In the genomic region with DNA sequence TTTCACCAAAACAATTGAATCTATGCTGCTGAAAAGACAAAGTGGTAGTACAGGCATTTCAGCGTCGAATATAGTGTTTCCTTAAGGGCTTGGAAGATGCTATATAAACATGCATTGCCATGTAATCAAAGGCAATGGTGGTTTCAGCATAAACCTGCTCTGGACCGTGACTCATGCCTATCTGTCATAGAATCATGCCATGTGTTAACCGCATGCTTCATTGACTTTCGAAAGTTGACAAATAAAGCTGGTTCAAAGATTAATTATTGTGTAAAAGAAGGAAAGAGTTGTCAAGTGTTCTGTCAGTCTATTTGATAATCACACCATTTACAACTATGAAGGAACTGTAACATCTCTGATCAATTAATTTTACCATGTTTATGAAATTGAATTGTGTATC, we compare ENCODE assay signal across 26 cellular contexts.
DNase-seq lines count a peak whose midpoint lies in the region; ATAC-seq, FAIRE-seq and TF ChIP-seq lines count a peak whose summit lies in the region.
"Had no signal": no experiment of that assay in that cellular context is flagged by ENCODE, and none has a peak within 500 bp of the region (broad histone marks: within the 10 kb centered on the region; RNA-seq: fewer than 3 reads in every experiment).

No MANE protein-coding gene starts in this region.

- peak; percentile 70 for DNase-seq in HPDE6-E6E7 (ENCODE audit: extremely low spot score)
- DNase-seq in NCI-H446 (lab: John Stamatoyannopoulos, UW): peak; percentile 13 to 74
- DNase-seq in bronchial epithelial cell (ENCODE audit: low read depth): peak; percentile 75
- DNase-seq in HepG2 (ENCODE audit: low spot score): peak; percentile 8
- no peak for DNase-seq in stimulated activated naive CD8-positive, alpha-beta T cell treated with anti-CD3 and anti-CD28 coated beads, Interleukin-15, amount 100 ng/mL, for 72 hours
- DNase-seq in iPS-NIHi11 (ENCODE audit: low spot score): no peak
- DNase-seq in GM13976 (ENCODE audit: low spot score): no peak
- no peak for DNase-seq in effector memory CD4-positive, alpha-beta T cell
- DNase-seq: activated CD4-positive, alpha-beta T cell treated with anti-CD3 and anti-CD28 coated beads for 4 hours; activated naive CD4-positive, alpha-beta T cell treated with anti-CD3 and anti-CD28 coated beads, Interleukin-2, amount 10 ng/mL, durations not matched to agents 7 days and 5 days; amygdala; caudate nucleus; CD4-positive, alpha-beta T cell; DND-41; hypothalamus; NCI-H1436; NCI-H526 treated with DMSO at 0.1 percent for 48 hours; psoas muscle; stimulated activated naive B cell treated with anti-CD40 and anti-IgM and Interleukin-4, amounts not matched to agents 10 μg/mL and 1 μg/mL and 100 μg/mL, for 72 hours had no signal

- CTCF ChIA-PET in HepG2 (lab: Yijun Ruan, JAX; ENCODE audit: low intra/inter-chr PET ratio, low total read pairs): no interaction called here

- no peak overlapping the region for H3K4me2 ChIP-seq in HepG2 (ENCODE audit: low read depth, low read length)

- H3K27me3 ChIP-seq in bronchial epithelial cell (ENCODE audit: control insufficient read depth, insufficient read depth, low read length) (no peaks in the 10 kb centered on the region), HepG2 (ENCODE audit: control insufficient read depth in 1 of 2, insufficient read depth in 2 of 2, low read length in 2 of 2) (no peaks in the 10 kb centered on the region)
- H3K27me3 ChIP-seq in effector memory CD4-positive, alpha-beta T cell (replicated peaks; ENCODE audit: control insufficient read depth, insufficient read depth, low read length, poor library complexity, severe bottlenecking): no peaks in the 10 kb centered on the region

- H3K27ac ChIP-seq in HepG2 (ENCODE audit: extremely low read length, insufficient read depth, low read length): no peak overlapping the region
- no peak overlapping the region for H3K27ac ChIP-seq in effector memory CD4-positive, alpha-beta T cell (ENCODE audit: insufficient read depth, low read length, poor library complexity, severe bottlenecking)
- H3K27ac ChIP-seq: psoas muscle, skin epidermis had no signal

- peak; percentile 31; the same call in 1 of the 3 replicates for ATAC-seq in HepG2
- no peak for ATAC-seq in stimulated activated naive CD8-positive, alpha-beta T cell treated with anti-CD3 and anti-CD28 coated beads, Interleukin-15, amount 100 ng/mL, for 72 hours
- ATAC-seq: Panc1; psoas muscle; stimulated activated naive B cell treated with anti-CD40 and anti-IgM and Interleukin-4, amounts not matched to agents 10 μg/mL and 1 μg/mL and 100 μg/mL, for 72 hours had no signal

- H3K4me1 Mint-ChIP-seq in stimulated activated naive CD8-positive, alpha-beta T cell treated with anti-CD3 and anti-CD28 coated beads, Interleukin-15, amount 100 ng/mL, for 72 hours: no peaks in the 10 kb centered on the region
- H3K4me1 Mint-ChIP-seq: activated naive CD4-positive, alpha-beta T cell treated with anti-CD3 and anti-CD28 coated beads, Interleukin-2, amount 10 ng/mL, durations not matched to agents 7 days and 5 days; stimulated activated naive B cell treated with anti-CD40 and anti-IgM and Interleukin-4, amounts not matched to agents 10 μg/mL and 1 μg/mL and 100 μg/mL, for 72 hours had no signal

- H3K36me3 ChIP-seq in bronchial epithelial cell (ENCODE audit: control insufficient read depth, insufficient read depth, low read length) (no peaks in the 10 kb centered on the region), HepG2 (replicated peaks in 1 of 2; ENCODE audit: control insufficient read depth in 1 of 2, insufficient read depth in 2 of 2, low read length in 2 of 2) (no peaks in the 10 kb centered on the region)
- H3K36me3 ChIP-seq in effector memory CD4-positive, alpha-beta T cell (ENCODE audit: control insufficient read depth, insufficient read depth, low read length): no peaks in the 10 kb centered on the region

- WGBS in HepG2 (ENCODE audit: low lambda C conversion rate): 6% methylated on average over 5 of the region's 5 CpGs

- no peak for TF ChIP-seq POLR2A in HepG2 (IDR thresholded peaks at IDR 0.05; ENCODE audit: insufficient read depth in 1 of 2, low read depth in 2 of 2, low read length in 2 of 2)

- no peaks in the 10 kb centered on the region for H3K27me3 Mint-ChIP-seq in stimulated activated naive CD8-positive, alpha-beta T cell treated with anti-CD3 and anti-CD28 coated beads, Interleukin-15, amount 100 ng/mL, for 72 hours
- H3K27me3 Mint-ChIP-seq: activated naive CD4-positive, alpha-beta T cell treated with anti-CD3 and anti-CD28 coated beads, Interleukin-2, amount 10 ng/mL, durations not matched to agents 7 days and 5 days; CD4-positive, alpha-beta T cell had no signal

- H2AFZ ChIP-seq in HepG2 (ENCODE audit: low read length): no peak overlapping the region

- intact Hi-C loops in HepG2 (cut with micrococcal nuclease; ENCODE audit: unreplicated experiment): no loop called here

- POLR2A ChIA-PET in HepG2 (lab: Yijun Ruan, JAX): no interaction called here

- no peaks in the 10 kb centered on the region for H3K9me3 Mint-ChIP-seq in stimulated activated naive CD8-positive, alpha-beta T cell treated with anti-CD3 and anti-CD28 coated beads, Interleukin-15, amount 100 ng/mL, for 72 hours
- H3K9me3 Mint-ChIP-seq: activated naive CD4-positive, alpha-beta T cell treated with anti-CD3 and anti-CD28 coated beads, Interleukin-2, amount 10 ng/mL, durations not matched to agents 7 days and 5 days; CD4-positive, alpha-beta T cell; stimulated activated naive B cell treated with anti-CD40 and anti-IgM and Interleukin-4, amounts not matched to agents 10 μg/mL and 1 μg/mL and 100 μg/mL, for 72 hours; T-helper 1 cell treated with Interleukin-12 subunit alpha and Interleukin-12 subunit beta and Interleukin-4 antibody, amounts not matched to agents 30 μg/mL and 1 μg/mL, for 36 hours had no signal

- H3K9ac ChIP-seq in HepG2 (ENCODE audit: insufficient read depth, low read depth, low read length): no peak overlapping the region

- no TSS peak for BruUV-seq in HepG2 (replicated peaks; lab: Mats Ljungman, UMichigan)

- TF ChIP-seq RAD21 in HepG2 (CRISPR knock-in tag; IDR thresholded peaks at IDR 0.05): no peak

- H3K4me3 ChIP-seq in bronchial epithelial cell (ENCODE audit: low read depth, low read length) (no peak overlapping the region), HepG2 (replicated peaks in 1 of 3; ENCODE audit: insufficient read depth in 1 of 3, low read depth in 2 of 3, low read length in 3 of 3) (no peak overlapping the region)
- no peak overlapping the region for H3K4me3 ChIP-seq in effector memory CD4-positive, alpha-beta T cell (ENCODE audit: insufficient read depth, low read depth, low read length, poor library complexity, severe bottlenecking)
- H3K4me3 ChIP-seq: psoas muscle, skin epidermis had no signal

- in situ Hi-C loops in HepG2 (cut with HindIII; ENCODE audit: extremely low pct_ligation_motif_present, low pct_unique_long_range_greater_than_20kb): no loop called here
- in situ Hi-C loops in GM13976 (cut with MboI; ENCODE audit: low sequenced_read_pairs, unreplicated experiment): no loop called here

- FAIRE-seq in bronchial epithelial cell (lab: Jason Lieb, UNC): no peak
- no peak for FAIRE-seq in HepG2 (lab: Jason Lieb, UNC)
- FAIRE-seq: endothelial cell of umbilical vein, frontal cortex, H54, islet of Langerhans had no signal

- no peaks in the 10 kb centered on the region for H3K79me2 ChIP-seq in HepG2 (ENCODE audit: insufficient read depth, low read length)

- no peaks in the 10 kb centered on the region for H4K20me1 ChIP-seq in HepG2 (ENCODE audit: insufficient read depth, low read length)

- TF ChIP-seq EP300 in HepG2 (IDR thresholded peaks at IDR 0.05; ENCODE audit: low read depth in 2 of 2, low read length in 2 of 2) (no peak), HepG2 (CRISPR knock-in tag; IDR thresholded peaks at IDR 0.05; ENCODE audit: borderline replicate concordance) (no peak)

- TF ChIP-seq CTCF in bronchial epithelial cell (IDR thresholded peaks at IDR 0.05; ENCODE audit: insufficient read depth, low read length, severe bottlenecking): no peak
- TF ChIP-seq CTCF in HepG2 (CRISPR knock-in tag; IDR thresholded peaks at IDR 0.05): no peak
- no peak for TF ChIP-seq CTCF in GM13976 (IDR thresholded peaks at IDR 0.05; ENCODE audit: borderline replicate concordance, control extremely low read depth, extremely low read depth, insufficient read depth, missing control alignments)

- no peak overlapping the region for H3K27ac Mint-ChIP-seq in stimulated activated naive CD8-positive, alpha-beta T cell treated with anti-CD3 and anti-CD28 coated beads, Interleukin-15, amount 100 ng/mL, for 72 hours
- H3K27ac Mint-ChIP-seq: activated naive CD4-positive, alpha-beta T cell treated with anti-CD3 and anti-CD28 coated beads, Interleukin-2, amount 10 ng/mL, durations not matched to agents 7 days and 5 days; CD4-positive, alpha-beta T cell; stimulated activated naive B cell treated with anti-CD40 and anti-IgM and Interleukin-4, amounts not matched to agents 10 μg/mL and 1 μg/mL and 100 μg/mL, for 72 hours; T-helper 1 cell treated with Interleukin-12 subunit alpha and Interleukin-12 subunit beta and Interleukin-4 antibody, amounts not matched to agents 30 μg/mL and 1 μg/mL, for 36 hours had no signal

- H3K4me3 Mint-ChIP-seq in stimulated activated naive CD8-positive, alpha-beta T cell treated with anti-CD3 and anti-CD28 coated beads, Interleukin-15, amount 100 ng/mL, for 72 hours: no peak overlapping the region
- H3K4me3 Mint-ChIP-seq: activated naive CD4-positive, alpha-beta T cell treated with anti-CD3 and anti-CD28 coated beads, Interleukin-2, amount 10 ng/mL, durations not matched to agents 7 days and 5 days; CD4-positive, alpha-beta T cell; stimulated activated naive B cell treated with anti-CD40 and anti-IgM and Interleukin-4, amounts not matched to agents 10 μg/mL and 1 μg/mL and 100 μg/mL, for 72 hours; T-helper 1 cell treated with Interleukin-12 subunit alpha and Interleukin-12 subunit beta and Interleukin-4 antibody, amounts not matched to agents 30 μg/mL and 1 μg/mL, for 36 hours had no signal

- no peaks in the 10 kb centered on the region for H3K9me3 ChIP-seq in HepG2 (ENCODE audit: low read length)
- H3K9me3 ChIP-seq in effector memory CD4-positive, alpha-beta T cell (ENCODE audit: control insufficient read depth, low read length): no peaks in the 10 kb centered on the region
- H3K9me3 ChIP-seq: psoas muscle had no signal

- H3K4me1 ChIP-seq in HepG2 (ENCODE audit: insufficient read depth, low read length): no peaks in the 10 kb centered on the region
- H3K4me1 ChIP-seq in effector memory CD4-positive, alpha-beta T cell (ENCODE audit: control insufficient read depth, insufficient read depth, low read length, poor library complexity, severe bottlenecking): no peaks in the 10 kb centered on the region
- H3K4me1 ChIP-seq: psoas muscle had no signal

TF ChIP-seq in HepG2, 621 proteins besides CTCF, POLR2A, EP300 and RAD21 (continues in another document):
- TF ChIP-seq ZNF841 (CRISPR knock-in tag; IDR thresholded peaks at IDR 0.05; ENCODE audit: borderline replicate concordance): no peak

Comparison
In these comparisons a context has a peak if more than half of its experiments do, and no peak if none do; other contexts are left out.
1. DNase-seq: peak in HPDE6-E6E7 (single experiment), NCI-H446 (2 of 2), bronchial epithelial cell (single experiment) and HepG2 (single experiment); none in stimulated activated naive CD8-positive, alpha-beta T cell treated with anti-CD3 and anti-CD28 coated beads, Interleukin-15, amount 100 ng/mL, for 72 hours (0 of 2), iPS-NIHi11 (single experiment), GM13976 (single experiment) and effector memory CD4-positive, alpha-beta T cell (0 of 3).